ENCODE assay signal across 10 cellular contexts in the genomic region with DNA sequence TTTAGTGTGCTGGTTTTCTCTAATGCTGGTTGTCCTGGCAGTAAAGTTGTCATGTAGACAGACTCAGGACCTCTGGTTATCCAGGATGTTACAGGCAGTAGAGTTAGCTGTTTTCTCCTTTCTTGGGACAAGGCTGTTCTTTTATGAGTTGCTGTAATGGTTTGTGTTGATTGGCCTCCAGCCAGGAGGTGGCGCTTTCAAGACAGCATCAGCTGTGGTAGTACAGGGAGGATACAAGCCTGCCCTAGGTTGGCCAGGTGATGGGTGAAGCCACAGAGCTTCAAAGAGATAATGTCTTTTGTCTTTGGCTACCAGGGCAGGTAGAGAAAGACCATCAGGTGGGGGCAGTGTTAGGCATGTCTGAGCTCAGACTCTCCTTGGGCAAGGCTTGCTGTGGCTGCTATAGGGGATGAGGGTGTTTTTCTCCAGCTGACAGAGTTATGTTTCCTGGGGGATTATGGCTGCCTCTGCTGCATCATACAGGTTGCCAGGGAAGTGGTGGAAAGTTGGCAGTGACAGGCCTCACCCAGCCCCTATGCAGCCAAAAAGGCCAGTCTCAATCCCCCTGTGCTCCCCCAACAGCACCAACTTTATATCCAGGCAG.
DNase-seq lines count a peak whose midpoint lies in the region; ATAC-seq, FAIRE-seq and TF ChIP-seq lines count a peak whose summit lies in the region.
"Had no signal": no experiment of that assay in that cellular context is flagged by ENCODE, and none has a peak within 500 bp of the region (broad histone marks: within the 10 kb centered on the region; RNA-seq: fewer than 3 reads in every experiment).

No MANE protein-coding gene starts in this region.

- intact Hi-C loops in left lung (cut with DNase I): no loop called here

- H3K9me3 Mint-ChIP-seq in nephron progenitor cell: peaks cover 45% of the 10 kb centered on the region

- ATAC-seq in left lung (no peak), GM21381 (IDR thresholded peaks at IDR 0.05; ENCODE audit: unreplicated experiment) (no peak)
- ATAC-seq: pancreas had no signal

- H3K27ac ChIP-seq in left lung: no peak overlapping the region
- H3K27ac ChIP-seq: pancreas, SJSA1 had no signal

- H3K27me3 Mint-ChIP-seq in nephron progenitor cell (ENCODE audit: low read depth, poor library complexity): peaks cover 14% of the 10 kb centered on the region

- no peak overlapping the region for H3K27ac Mint-ChIP-seq in nephron progenitor cell

- no peaks in the 10 kb centered on the region for H3K4me1 Mint-ChIP-seq in nephron progenitor cell

- TF ChIP-seq CTCF in left lung (IDR thresholded peaks at IDR 0.05) (peak in 1 of 2 donors; percentile 28), nephron progenitor cell (IDR thresholded peaks at IDR 0.05) (no peak)

- H3K27me3 ChIP-seq in left lung: no peaks in the 10 kb centered on the region
- H3K27me3 ChIP-seq: pancreas, SJSA1 had no signal

- no peaks in the 10 kb centered on the region for H3K9me3 ChIP-seq in left lung
- H3K9me3 ChIP-seq: pancreas, SJSA1 had no signal

- no peaks in the 10 kb centered on the region for H3K36me3 ChIP-seq in left lung
- H3K36me3 ChIP-seq: pancreas, SJSA1 had no signal

- peak; percentile 89 for FAIRE-seq in GM19239 (lab: Jason Lieb, UNC)
- FAIRE-seq: pancreas had no signal

- DNase-seq in GM19239 (ENCODE audit: insufficient read length, low spot score): no peak
- DNase-seq in NOMO-1 treated with DMSO at 0.1 percent for 48 hours (lab: John Stamatoyannopoulos, UW; ENCODE audit: unreplicated experiment): peak; percentile 32
- DNase-seq in activated gamma-delta T cell treated with anti-CD3 and anti-CD28 coated beads, Interleukin-2, amount 50 U/mL, for 16 hours (ENCODE audit: low read depth): peak; percentile 20
- peak; percentile 60 to 81 for DNase-seq in left lung
- DNase-seq in nephron progenitor cell: no peak
- no peak for DNase-seq in Ammon's horn (ENCODE audit: low spot score)
- DNase-seq in NCI-H2081 (lab: John Stamatoyannopoulos, UW): no peak

- peaks cover 8% of the 10 kb centered on the region for H3K36me3 Mint-ChIP-seq in nephron progenitor cell (ENCODE audit: low read depth)

- no peaks in the 10 kb centered on the region for H3K4me1 ChIP-seq in left lung
- H3K4me1 ChIP-seq: pancreas, SJSA1 had no signal

- no peak overlapping the region for H3K4me3 Mint-ChIP-seq in nephron progenitor cell

- H3K4me3 ChIP-seq in left lung: no peak overlapping the region
- H3K4me3 ChIP-seq: pancreas, SJSA1 had no signal

Comparison
In these comparisons a context has a peak if more than half of its experiments do, and no peak if none do; other contexts are left out.
1. DNase-seq: peak in NOMO-1 treated with DMSO at 0.1 percent for 48 hours (single experiment), activated gamma-delta T cell treated with anti-CD3 and anti-CD28 coated beads, Interleukin-2, amount 50 U/mL, for 16 hours (single experiment) and left lung (2 of 2); none in GM19239 (single experiment), nephron progenitor cell (single experiment), Ammon's horn (single experiment) and NCI-H2081 (0 of 2).